28 cellular contexts compared by ENCODE assay signal in the genomic region with DNA sequence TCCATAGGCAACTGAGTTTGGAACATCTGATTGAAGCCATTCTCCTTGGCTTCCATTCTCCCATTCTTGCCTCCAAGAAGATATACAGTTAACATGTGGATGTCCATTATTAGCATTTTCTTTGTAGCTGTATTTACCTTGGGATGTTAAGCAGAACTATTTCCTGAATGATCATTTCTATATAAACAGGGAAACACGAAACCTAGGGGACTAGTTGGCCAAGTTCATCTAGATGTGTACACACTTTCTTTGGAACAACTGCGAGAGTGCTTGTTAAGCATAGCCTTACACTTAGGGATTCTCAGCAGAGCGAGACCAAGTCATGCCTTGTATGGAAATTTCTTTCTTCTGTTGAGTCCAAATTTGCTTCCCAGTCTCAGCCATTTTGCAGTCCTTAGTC.
"Had no signal": no experiment of that assay in that cellular context is flagged by ENCODE, and none has a peak within 500 bp of the region (broad histone marks: within the 10 kb centered on the region; RNA-seq: fewer than 3 reads in every experiment).

No MANE protein-coding gene starts in this region.

- H3K36me3 Mint-ChIP-seq: activated naive CD4-positive, alpha-beta T cell treated with anti-CD3 and anti-CD28 coated beads, Interleukin-2, amount 10 ng/mL, durations not matched to agents 7 days and 5 days; activated naive CD8-positive, alpha-beta T cell treated with anti-CD3 and anti-CD28 coated beads, Interleukin-2, amount 10 ng/mL, durations not matched to agents 7 days and 5 days; brain; naive B cell; stimulated activated effector memory CD8-positive, alpha-beta T cell treated with anti-CD3 and anti-CD28 coated beads, Interleukin-12 subunit alpha, Interleukin-12 subunit beta, amount 100 ng/mL, for 72 hours had no signal

- H3K4me1 Mint-ChIP-seq: brain, mesothelial cell of epicardium had no signal

- H3K27ac Mint-ChIP-seq: activated naive CD4-positive, alpha-beta T cell treated with anti-CD3 and anti-CD28 coated beads, Interleukin-2, amount 10 ng/mL, durations not matched to agents 7 days and 5 days; activated naive CD8-positive, alpha-beta T cell treated with anti-CD3 and anti-CD28 coated beads, Interleukin-2, amount 10 ng/mL, durations not matched to agents 7 days and 5 days; activated T-helper 1 cell treated with anti-CD3 and anti-CD28 coated beads, Interleukin-12 subunit alpha, Interleukin-12 subunit beta, Interleukin-2, Interleukin-4 antibody, amounts not matched to agents 30 ng/mL and 10 ng/mL and 1 ng/mL, durations not matched to agents 14 hours and 24 hours and 36 hours; brain; mesothelial cell of epicardium; progenitor cell of endocrine pancreas; stimulated activated effector memory CD8-positive, alpha-beta T cell treated with anti-CD3 and anti-CD28 coated beads, Interleukin-12 subunit alpha, Interleukin-12 subunit beta, amount 100 ng/mL, for 72 hours; stimulated activated naive CD8-positive, alpha-beta T cell treated with anti-CD3 and anti-CD28 coated beads, Interleukin-15, amount 100 ng/mL, for 72 hours; T-helper 17 cell had no signal

- H3K9me3 Mint-ChIP-seq: activated naive CD4-positive, alpha-beta T cell treated with anti-CD3 and anti-CD28 coated beads, Interleukin-2, amount 10 ng/mL, durations not matched to agents 7 days and 5 days; activated naive CD8-positive, alpha-beta T cell treated with anti-CD3 and anti-CD28 coated beads, Interleukin-2, amount 10 ng/mL, durations not matched to agents 7 days and 5 days; activated T-helper 1 cell treated with anti-CD3 and anti-CD28 coated beads, Interleukin-12 subunit alpha, Interleukin-12 subunit beta, Interleukin-2, Interleukin-4 antibody, amounts not matched to agents 30 ng/mL and 10 ng/mL and 1 ng/mL, durations not matched to agents 14 hours and 24 hours and 36 hours; brain; stimulated activated effector memory CD8-positive, alpha-beta T cell treated with anti-CD3 and anti-CD28 coated beads, Interleukin-12 subunit alpha, Interleukin-12 subunit beta, amount 100 ng/mL, for 72 hours; stimulated activated naive CD8-positive, alpha-beta T cell treated with anti-CD3 and anti-CD28 coated beads, Interleukin-15, amount 100 ng/mL, for 72 hours had no signal

- ATAC-seq: gastroesophageal sphincter; left cardiac atrium; sciatic nerve; stimulated activated effector memory CD8-positive, alpha-beta T cell treated with anti-CD3 and anti-CD28 coated beads, Interleukin-12 subunit alpha, Interleukin-12 subunit beta, amount 100 ng/mL, for 72 hours; stimulated activated naive CD8-positive, alpha-beta T cell treated with anti-CD3 and anti-CD28 coated beads, Interleukin-15, amount 100 ng/mL, for 72 hours; T-helper 17 cell had no signal

- H3K4me3 Mint-ChIP-seq: activated naive CD4-positive, alpha-beta T cell treated with anti-CD3 and anti-CD28 coated beads, Interleukin-2, amount 10 ng/mL, durations not matched to agents 7 days and 5 days; activated naive CD8-positive, alpha-beta T cell treated with anti-CD3 and anti-CD28 coated beads, Interleukin-2, amount 10 ng/mL, durations not matched to agents 7 days and 5 days; activated T-helper 1 cell treated with anti-CD3 and anti-CD28 coated beads, Interleukin-12 subunit alpha, Interleukin-12 subunit beta, Interleukin-2, Interleukin-4 antibody, amounts not matched to agents 30 ng/mL and 10 ng/mL and 1 ng/mL, durations not matched to agents 14 hours and 24 hours and 36 hours; brain; mesothelial cell of epicardium; naive B cell; stimulated activated effector memory CD8-positive, alpha-beta T cell treated with anti-CD3 and anti-CD28 coated beads, Interleukin-12 subunit alpha, Interleukin-12 subunit beta, amount 100 ng/mL, for 72 hours; stimulated activated naive CD8-positive, alpha-beta T cell treated with anti-CD3 and anti-CD28 coated beads, Interleukin-15, amount 100 ng/mL, for 72 hours; T-helper 17 cell had no signal

- DNase-seq: activated CD4-positive, alpha-beta T cell treated with anti-CD3 and anti-CD28 coated beads for 4 hours; activated CD4-positive, alpha-beta T cell treated with anti-CD3 and anti-CD28 coated beads, Interleukin-2, amount 50 U/mL, for 4 hours; activated effector memory CD4-positive, alpha-beta T cell treated with anti-CD3 and anti-CD28 coated beads, Interleukin-2, amount 50 U/mL, for 16 hours; activated naive CD4-positive, alpha-beta T cell treated with anti-CD3 and anti-CD28 coated beads, Interleukin-2, amount 10 ng/mL, durations not matched to agents 7 days and 5 days; activated naive CD8-positive, alpha-beta T cell treated with anti-CD3 and anti-CD28 coated beads, Interleukin-2, amount 10 ng/mL, durations not matched to agents 7 days and 5 days; activated T-cell treated with anti-CD3 and anti-CD28 coated beads for 4 hours; dorsolateral prefrontal cortex; effector memory CD4-positive, alpha-beta T cell; erythroblast; head of caudate nucleus; hippocampal formation; left cardiac atrium; mammary epithelial cell; naive B cell; ovary; stimulated activated CD4-positive, alpha-beta T cell treated with anti-CD3 and anti-CD28 coated beads, Interleukin-4, amount 100 ng/mL, for 24 hours; stimulated activated naive CD8-positive, alpha-beta T cell treated with anti-CD3 and anti-CD28 coated beads, Interleukin-15, amount 100 ng/mL, for 72 hours; substantia nigra; T-helper 17 cell; thyroid gland; upper lobe of left lung had no signal

- H3K27me3 Mint-ChIP-seq: activated naive CD8-positive, alpha-beta T cell treated with anti-CD3 and anti-CD28 coated beads, Interleukin-2, amount 10 ng/mL, durations not matched to agents 7 days and 5 days; brain; naive B cell; stimulated activated naive CD8-positive, alpha-beta T cell treated with anti-CD3 and anti-CD28 coated beads, Interleukin-15, amount 100 ng/mL, for 72 hours had no signal
